21 cellular contexts compared by ENCODE assay signal in genomic region chr19:2063824-2064223, GRCh38. TPM values are rescaled to one million over a fixed set of nuclear protein-coding genes. Genes with fewer than 3 reads are reported as not detected.
A peak's percentile ranks its signal among the peaks of the same experiment; 100 is the strongest.
DNase-seq lines count a peak whose midpoint lies in the region; ATAC-seq and TF ChIP-seq lines count a peak whose summit lies in the region.
"Had no signal": no experiment of that assay in that cellular context is flagged by ENCODE, and none has a peak within 500 bp of the region (broad histone marks: within the 10 kb centered on the region; RNA-seq: fewer than 3 reads in every experiment).

No MANE protein-coding gene starts in this region.

- POLR2A ChIA-PET in activated CD8-positive, alpha-beta T cell treated with anti-CD3 and anti-CD28 coated beads for 36 hours (lab: Charles Lee) = interaction anchor here (1.0 to 4.7 kb wide), 4 partner anchors 8 to 23 kb away, joined by 3 to 29 read pairs (median 7); partner anchors contain the start of gene MKNK2

- H3K27me3 Mint-ChIP-seq in activated T-helper 1 cell treated with anti-CD3 and anti-CD28 coated beads, Interleukin-12 subunit alpha, Interleukin-12 subunit beta, Interleukin-2, Interleukin-4 antibody, amounts not matched to agents 30 ng/mL and 10 ng/mL and 1 ng/mL, durations not matched to agents 14 hours and 24 hours and 36 hours (ENCODE audit: insufficient read depth) = no peaks in the 10 kb centered on the region
- H3K27me3 Mint-ChIP-seq in neural crest cell (ENCODE audit: low read depth) = no peaks in the 10 kb centered on the region
- H3K27me3 Mint-ChIP-seq in activated CD8-positive, alpha-beta T cell treated with anti-CD3 and anti-CD28 coated beads for 36 hours = no peaks in the 10 kb centered on the region
- H3K27me3 Mint-ChIP-seq: activated CD8-positive, alpha-beta memory T cell treated with anti-CD3 and anti-CD28 coated beads, Interleukin-2, amount 10 ng/mL, durations not matched to agents 7 days and 5 days; activated naive CD4-positive, alpha-beta T cell treated with anti-CD3 and anti-CD28 coated beads, Interleukin-2, amount 10 ng/mL, durations not matched to agents 7 days and 5 days had no signal

- no peaks in the 10 kb centered on the region for H3K36me3 Mint-ChIP-seq in activated T-helper 1 cell treated with anti-CD3 and anti-CD28 coated beads, Interleukin-12 subunit alpha, Interleukin-12 subunit beta, Interleukin-2, Interleukin-4 antibody, amounts not matched to agents 30 ng/mL and 10 ng/mL and 1 ng/mL, durations not matched to agents 14 hours and 24 hours and 36 hours (ENCODE audit: low read depth)
- no peaks in the 10 kb centered on the region for H3K36me3 Mint-ChIP-seq in neural crest cell (ENCODE audit: low read depth)
- peaks cover 2% of the 10 kb centered on the region for H3K36me3 Mint-ChIP-seq in activated CD8-positive, alpha-beta T cell treated with anti-CD3 and anti-CD28 coated beads for 36 hours (ENCODE audit: low read depth)
- H3K36me3 Mint-ChIP-seq: activated CD8-positive, alpha-beta memory T cell treated with anti-CD3 and anti-CD28 coated beads, Interleukin-2, amount 10 ng/mL, durations not matched to agents 7 days and 5 days had no signal

- TF ChIP-seq CTCF in right atrium auricular region (IDR thresholded peaks at IDR 0.05) = no peak
- TF ChIP-seq CTCF in neural crest cell (conservative IDR thresholded peaks at IDR 0.05) = no peak
- no peak for TF ChIP-seq CTCF in upper lobe of right lung (IDR thresholded peaks at IDR 0.05)
- no peak for TF ChIP-seq CTCF in activated CD8-positive, alpha-beta T cell treated with anti-CD3 and anti-CD28 coated beads for 36 hours (IDR thresholded peaks at IDR 0.05)

- ATAC-seq in Right ventricle myocardium inferior = no peak
- no peak for ATAC-seq in upper lobe of right lung
- ATAC-seq in GM21576 (IDR thresholded peaks at IDR 0.05; ENCODE audit: unreplicated experiment) = no peak
- no peak for ATAC-seq in activated CD8-positive, alpha-beta T cell treated with anti-CD3 and anti-CD28 coated beads for 36 hours
- ATAC-seq in GM18909 (IDR thresholded peaks at IDR 0.05; ENCODE audit: poor library complexity, unreplicated experiment) = no peak
- ATAC-seq: activated CD8-positive, alpha-beta memory T cell treated with anti-CD3 and anti-CD28 coated beads, Interleukin-2, amount 10 ng/mL, durations not matched to agents 7 days and 5 days had no signal

- CTCF ChIA-PET in activated CD8-positive, alpha-beta T cell treated with anti-CD3 and anti-CD28 coated beads for 36 hours (lab: Charles Lee) = interaction anchor here (1.3 kb wide), 1 partner anchor 134 kb away, joined by 4 read pairs; no protein-coding TSS in a partner anchor

- H3K36me3 ChIP-seq in right atrium auricular region = no peaks in the 10 kb centered on the region
- no peaks in the 10 kb centered on the region for H3K36me3 ChIP-seq in upper lobe of right lung
- H3K36me3 ChIP-seq: cardiac muscle cell, ovary had no signal

- intact Hi-C loops in Right ventricle myocardium inferior (cut with DNase I) = no loop called here
- intact Hi-C loops in activated T-helper 1 cell treated with anti-CD3 and anti-CD28 coated beads, Interleukin-12 subunit alpha, Interleukin-12 subunit beta, Interleukin-2, Interleukin-4 antibody, amounts not matched to agents 30 ng/mL and 10 ng/mL and 1 ng/mL, durations not matched to agents 14 hours and 24 hours and 36 hours (cut with micrococcal nuclease) = no loop called here
- intact Hi-C loops in upper lobe of right lung (cut with DNase I) = no loop called here
- intact Hi-C loops in activated CD8-positive, alpha-beta T cell treated with anti-CD3 and anti-CD28 coated beads for 36 hours (cut with micrococcal nuclease) = no loop called here

- H3K4me3 Mint-ChIP-seq in activated T-helper 1 cell treated with anti-CD3 and anti-CD28 coated beads, Interleukin-12 subunit alpha, Interleukin-12 subunit beta, Interleukin-2, Interleukin-4 antibody, amounts not matched to agents 30 ng/mL and 10 ng/mL and 1 ng/mL, durations not matched to agents 14 hours and 24 hours and 36 hours = no peak overlapping the region
- H3K4me3 Mint-ChIP-seq in neural crest cell = peak overlapping the region; percentile 54
- no peak overlapping the region for H3K4me3 Mint-ChIP-seq in activated CD8-positive, alpha-beta T cell treated with anti-CD3 and anti-CD28 coated beads for 36 hours
- H3K4me3 Mint-ChIP-seq: activated CD8-positive, alpha-beta memory T cell treated with anti-CD3 and anti-CD28 coated beads, Interleukin-2, amount 10 ng/mL, durations not matched to agents 7 days and 5 days had no signal

- no peak for DNase-seq in right atrium auricular region (ENCODE audit: low spot score)
- DNase-seq in Right ventricle myocardium inferior (ENCODE audit: missing footprints) = no peak
- no peak for DNase-seq in activated T-helper 1 cell treated with anti-CD3 and anti-CD28 coated beads, Interleukin-12 subunit alpha, Interleukin-12 subunit beta, Interleukin-2, Interleukin-4 antibody, amounts not matched to agents 30 ng/mL and 10 ng/mL and 1 ng/mL, durations not matched to agents 14 hours and 24 hours and 36 hours (ENCODE audit: low spot score)
- DNase-seq in neural crest cell (ENCODE audit: low read depth, low spot score) = no peak
- DNase-seq in upper lobe of right lung = no peak
- no peak for DNase-seq in activated CD8-positive, alpha-beta T cell treated with anti-CD3 and anti-CD28 coated beads for 36 hours
- DNase-seq: activated CD8-positive, alpha-beta memory T cell treated with anti-CD3 and anti-CD28 coated beads, Interleukin-2, amount 10 ng/mL, durations not matched to agents 7 days and 5 days; activated naive CD4-positive, alpha-beta T cell treated with anti-CD3 and anti-CD28 coated beads, Interleukin-2, amount 10 ng/mL, durations not matched to agents 7 days and 5 days; effector CD8-positive, alpha-beta T cell; GDM1; H7; kidney; midbrain; NCI-H2171; NCI-H82; stimulated activated naive CD4-positive, alpha-beta T cell; T-helper 1 cell had no signal

- H3K27ac ChIP-seq in right atrium auricular region = peak overlapping the region; percentile 99
- H3K27ac ChIP-seq in upper lobe of right lung = peak overlapping the region; percentile 61
- H3K27ac ChIP-seq: ovary had no signal

- peak overlapping the region; percentile 23 for H3K27ac Mint-ChIP-seq in activated T-helper 1 cell treated with anti-CD3 and anti-CD28 coated beads, Interleukin-12 subunit alpha, Interleukin-12 subunit beta, Interleukin-2, Interleukin-4 antibody, amounts not matched to agents 30 ng/mL and 10 ng/mL and 1 ng/mL, durations not matched to agents 14 hours and 24 hours and 36 hours
- no peak overlapping the region for H3K27ac Mint-ChIP-seq in neural crest cell (ENCODE audit: unreplicated experiment)
- no peak overlapping the region for H3K27ac Mint-ChIP-seq in activated CD8-positive, alpha-beta T cell treated with anti-CD3 and anti-CD28 coated beads for 36 hours
- H3K27ac Mint-ChIP-seq: activated CD8-positive, alpha-beta memory T cell treated with anti-CD3 and anti-CD28 coated beads, Interleukin-2, amount 10 ng/mL, durations not matched to agents 7 days and 5 days; activated naive CD4-positive, alpha-beta T cell treated with anti-CD3 and anti-CD28 coated beads, Interleukin-2, amount 10 ng/mL, durations not matched to agents 7 days and 5 days had no signal

- peaks cover 17% of the 10 kb centered on the region for H3K4me1 Mint-ChIP-seq in activated T-helper 1 cell treated with anti-CD3 and anti-CD28 coated beads, Interleukin-12 subunit alpha, Interleukin-12 subunit beta, Interleukin-2, Interleukin-4 antibody, amounts not matched to agents 30 ng/mL and 10 ng/mL and 1 ng/mL, durations not matched to agents 14 hours and 24 hours and 36 hours (ENCODE audit: low read depth)
- H3K4me1 Mint-ChIP-seq in neural crest cell = peaks cover 43% of the 10 kb centered on the region
- H3K4me1 Mint-ChIP-seq in activated CD8-positive, alpha-beta T cell treated with anti-CD3 and anti-CD28 coated beads for 36 hours (ENCODE audit: low read depth) = peaks cover 24% of the 10 kb centered on the region

- H3K27me3 ChIP-seq in right atrium auricular region (no peaks in the 10 kb centered on the region), upper lobe of right lung (no peaks in the 10 kb centered on the region)
- H3K27me3 ChIP-seq: cardiac muscle cell, ovary had no signal

- no peaks in the 10 kb centered on the region for H3K9me3 Mint-ChIP-seq in activated T-helper 1 cell treated with anti-CD3 and anti-CD28 coated beads, Interleukin-12 subunit alpha, Interleukin-12 subunit beta, Interleukin-2, Interleukin-4 antibody, amounts not matched to agents 30 ng/mL and 10 ng/mL and 1 ng/mL, durations not matched to agents 14 hours and 24 hours and 36 hours
- no peaks in the 10 kb centered on the region for H3K9me3 Mint-ChIP-seq in neural crest cell
- H3K9me3 Mint-ChIP-seq in activated CD8-positive, alpha-beta T cell treated with anti-CD3 and anti-CD28 coated beads for 36 hours = no peaks in the 10 kb centered on the region
- H3K9me3 Mint-ChIP-seq: activated naive CD4-positive, alpha-beta T cell treated with anti-CD3 and anti-CD28 coated beads, Interleukin-2, amount 10 ng/mL, durations not matched to agents 7 days and 5 days had no signal

- H3K9me3 ChIP-seq in right atrium auricular region (no peaks in the 10 kb centered on the region), upper lobe of right lung (no peaks in the 10 kb centered on the region)
- H3K9me3 ChIP-seq: ovary had no signal

- H3K4me1 ChIP-seq in right atrium auricular region (peaks cover 0 to 45% of the 10 kb centered on the region in 2 donors), upper lobe of right lung (peaks cover 34% of the 10 kb centered on the region)

- H3K4me3 ChIP-seq in right atrium auricular region (peak overlapping the region in 1 of 2 donors; percentile 11), upper lobe of right lung (no peak overlapping the region)
- H3K4me3 ChIP-seq: cardiac muscle cell, ovary had no signal

RNA-seq across cellular contexts. Expression of gene MKNK2, which starts 12.8 kb away (rescaled TPM):
- total RNA-seq in right atrium auricular region = 100 to 1,000 TPM in 1 of 2 donors, 10 to 100 TPM in 1; 90.3 to 107 TPM
- 234 TPM for total RNA-seq in Right ventricle myocardium inferior
- 150 and 166 TPM in 2 replicates for total RNA-seq in activated T-helper 1 cell treated with anti-CD3 and anti-CD28 coated beads, Interleukin-12 subunit alpha, Interleukin-12 subunit beta, Interleukin-2, Interleukin-4 antibody, amounts not matched to agents 30 ng/mL and 10 ng/mL and 1 ng/mL, durations not matched to agents 14 hours and 24 hours and 36 hours
- 115 and 123 TPM in 2 replicates for total RNA-seq in neural crest cell
- 314 TPM for total RNA-seq in upper lobe of right lung
- total RNA-seq in activated CD8-positive, alpha-beta T cell treated with anti-CD3 and anti-CD28 coated beads for 36 hours = 100 to 1,000 TPM; 323 to 327 TPM

RNA-seq across cellular contexts. Expression of gene MOB3A, which starts 32.3 kb away (rescaled TPM):
- 10 to 100 TPM; 19.7 to 29.4 TPM for total RNA-seq in right atrium auricular region
- total RNA-seq in Right ventricle myocardium inferior = 14.3 TPM
- 161 and 167 TPM in 2 replicates for total RNA-seq in activated T-helper 1 cell treated with anti-CD3 and anti-CD28 coated beads, Interleukin-12 subunit alpha, Interleukin-12 subunit beta, Interleukin-2, Interleukin-4 antibody, amounts not matched to agents 30 ng/mL and 10 ng/mL and 1 ng/mL, durations not matched to agents 14 hours and 24 hours and 36 hours
- 40.0 and 42.1 TPM in 2 replicates for total RNA-seq in neural crest cell
- 58.8 TPM for total RNA-seq in upper lobe of right lung
- 100 to 1,000 TPM; 175 to 185 TPM for total RNA-seq in activated CD8-positive, alpha-beta T cell treated with anti-CD3 and anti-CD28 coated beads for 36 hours

RNA-seq across cellular contexts. Expression of gene IZUMO4, which starts 32.9 kb away (rescaled TPM):
- 1 to 10 TPM in 1 of 2 donors, under 1 TPM in 1; 0.67 to 1.4 TPM for total RNA-seq in right atrium auricular region
- total RNA-seq in Right ventricle myocardium inferior = 1.4 TPM
- 6.7 and 7.1 TPM in 2 replicates for total RNA-seq in activated T-helper 1 cell treated with anti-CD3 and anti-CD28 coated beads, Interleukin-12 subunit alpha, Interleukin-12 subunit beta, Interleukin-2, Interleukin-4 antibody, amounts not matched to agents 30 ng/mL and 10 ng/mL and 1 ng/mL, durations not matched to agents 14 hours and 24 hours and 36 hours
- 5.5 and 5.6 TPM in 2 replicates for total RNA-seq in neural crest cell
- 6.8 TPM for total RNA-seq in upper lobe of right lung
- 10 to 100 TPM; 22.6 to 23.0 TPM for total RNA-seq in activated CD8-positive, alpha-beta T cell treated with anti-CD3 and anti-CD28 coated beads for 36 hours

RNA-seq across cellular contexts. Expression of gene BTBD2, which starts 48.3 kb away (rescaled TPM):
- total RNA-seq in right atrium auricular region (10 to 100 TPM; 54.8 to 55.9 TPM), Right ventricle myocardium inferior (48.7 TPM), neural crest cell (138 and 142 TPM in 2 replicates), upper lobe of right lung (56.5 TPM)
- 27.5 and 27.7 TPM in 2 replicates for total RNA-seq in activated T-helper 1 cell treated with anti-CD3 and anti-CD28 coated beads, Interleukin-12 subunit alpha, Interleukin-12 subunit beta, Interleukin-2, Interleukin-4 antibody, amounts not matched to agents 30 ng/mL and 10 ng/mL and 1 ng/mL, durations not matched to agents 14 hours and 24 hours and 36 hours
- 10 to 100 TPM; 36.5 to 44.6 TPM for total RNA-seq in activated CD8-positive, alpha-beta T cell treated with anti-CD3 and anti-CD28 coated beads for 36 hours
